8 cellular contexts compared by ENCODE assay signal in genomic region chr10:76303682-76304316, GRCh38.
DNase-seq lines count a peak whose midpoint lies in the region; ATAC-seq and TF ChIP-seq lines count a peak whose summit lies in the region.

No MANE protein-coding gene starts in this region.

- no peaks in the 10 kb centered on the region for H3K4me1 Mint-ChIP-seq in activated CD4-positive, alpha-beta memory T cell treated with anti-CD3 and anti-CD28 coated beads for 36 hours (ENCODE audit: low read depth)

- no peak for TF ChIP-seq POLR2A in transverse colon (IDR thresholded peaks at IDR 0.05)

- TF ChIP-seq CTCF in BE2C (IDR thresholded peaks at IDR 0.05; ENCODE audit: low read depth, low read length) (peak; percentile 72), Panc1 (IDR thresholded peaks at IDR 0.05) (peak; percentile 64), dorsolateral prefrontal cortex (IDR thresholded peaks at IDR 0.05 in 54 of 56, conservative IDR thresholded peaks at IDR 0.05 in 2 of 56; ENCODE audit: low read depth in 1 of 56, partially characterized antibody in 56 of 56) (peak in 55 of 56 donors; percentile 29 to 72 (median 56)), liver (IDR thresholded peaks at IDR 0.05; ENCODE audit: low read depth, low read length, missing input control) (peak; percentile 36), transverse colon (IDR thresholded peaks at IDR 0.05) (peak; percentile 26 to 52 (median 41))

- intact Hi-C loops in Panc1 (cut with micrococcal nuclease; ENCODE audit: unreplicated experiment) (loop anchor here (10.0 kb wide), 3 partner anchors 241 to 899 kb away; partner anchors contain the start of gene ZNF503), dorsolateral prefrontal cortex (cut with DNase I) (loop anchor here (10.0 kb wide), 2 partner anchors 269 to 899 kb away; partner anchors contain the start of gene ZNF503 (in 1 of the 2)), transverse colon (cut with DNase I; ENCODE audit: low total_unique reads) (no loop called here)
- intact Hi-C loops in activated CD4-positive, alpha-beta memory T cell treated with anti-CD3 and anti-CD28 coated beads for 36 hours (cut with micrococcal nuclease) = no loop called here

- no peak for TF ChIP-seq EP300 in transverse colon (IDR thresholded peaks at IDR 0.05; ENCODE audit: low read depth)

- H3K27me3 ChIP-seq in BE2C (no peaks in the 10 kb centered on the region), Panc1 (ENCODE audit: control insufficient read depth, insufficient read depth, low read length) (peaks cover 7% of the 10 kb centered on the region; the same call in 1 of the 2 replicates), dorsolateral prefrontal cortex (peaks cover 0 to 7% (median 0%) of the 10 kb centered on the region in 45 donors), liver (ENCODE audit: control insufficient read depth in 4 of 4, insufficient read depth in 4 of 4, low read length in 3 of 4) (no peaks in the 10 kb centered on the region), transverse colon (no peaks in the 10 kb centered on the region)

- H3K4me3 ChIP-seq in BE2C (ENCODE audit: low read depth, low read length) (no peak overlapping the region), Panc1 (ENCODE audit: low read depth in 2 of 2, low read length in 2 of 2) (no peak overlapping the region), dorsolateral prefrontal cortex (peak overlapping the region in 7 of 59 donors; percentile 5 to 27 (median 12)), liver (ENCODE audit: low read depth in 1 of 3, low read length in 3 of 3) (no peak overlapping the region), transverse colon (no peak overlapping the region)

- POLR2A ChIA-PET in Panc1 (lab: Charles Lee) = no interaction called here
- POLR2A ChIA-PET in activated CD4-positive, alpha-beta memory T cell treated with anti-CD3 and anti-CD28 coated beads for 36 hours (lab: Charles Lee) = no interaction called here

- no peaks in the 10 kb centered on the region for H3K9me3 ChIP-seq in BE2C
- no peaks in the 10 kb centered on the region for H3K9me3 ChIP-seq in Panc1 (ENCODE audit: control insufficient read depth, insufficient read depth, low read depth, low read length)
- no peaks in the 10 kb centered on the region for H3K9me3 ChIP-seq in liver (ENCODE audit: control insufficient read depth in 4 of 4, low read length in 3 of 4)
- no peaks in the 10 kb centered on the region for H3K9me3 ChIP-seq in transverse colon

- CTCF ChIA-PET in Panc1 (lab: Charles Lee) = interaction anchor here (0.6 to 1.1 kb wide), 4 partner anchors 36 to 904 kb away, joined by 4 to 6 read pairs (median 6); no protein-coding TSS in a partner anchor
- CTCF ChIA-PET in activated CD4-positive, alpha-beta memory T cell treated with anti-CD3 and anti-CD28 coated beads for 36 hours (lab: Charles Lee) = no interaction called here

- H3K4me3 Mint-ChIP-seq in activated CD4-positive, alpha-beta memory T cell treated with anti-CD3 and anti-CD28 coated beads for 36 hours = no peak overlapping the region

- no TSS peak for BruUV-seq in Panc1 (replicated peaks; lab: Mats Ljungman, UMichigan)

- no peaks in the 10 kb centered on the region for H3K36me3 ChIP-seq in BE2C
- no peaks in the 10 kb centered on the region for H3K36me3 ChIP-seq in Panc1 (ENCODE audit: control insufficient read depth, insufficient read depth, low read length)
- H3K36me3 ChIP-seq in liver (ENCODE audit: control insufficient read depth in 4 of 4, insufficient read depth in 3 of 4, low read depth in 1 of 4, low read length in 3 of 4) = no peaks in the 10 kb centered on the region
- no peaks in the 10 kb centered on the region for H3K36me3 ChIP-seq in transverse colon

- ATAC-seq in GM19023 (IDR thresholded peaks at IDR 0.05; ENCODE audit: unreplicated experiment) = peak; percentile 65
- peak; percentile 90 for ATAC-seq in Panc1

- H3K9me3 Mint-ChIP-seq in activated CD4-positive, alpha-beta memory T cell treated with anti-CD3 and anti-CD28 coated beads for 36 hours = no peaks in the 10 kb centered on the region

- no peak overlapping the region for H3K27ac Mint-ChIP-seq in activated CD4-positive, alpha-beta memory T cell treated with anti-CD3 and anti-CD28 coated beads for 36 hours

- in situ Hi-C loops in Panc1 (cut with HindIII; ENCODE audit: low pct_unique_long_range_greater_than_20kb, low sequenced_read_pairs) (no loop called here), transverse colon (cut with MboI; ENCODE audit: low pct_ligation_motif_present in 1 of 4, low pct_unique_long_range_greater_than_20kb in 1 of 4, low sequenced_read_pairs in 3 of 4) (loop anchor here in 1 of 4 donors (25.0 kb wide), 1 partner anchor 916 kb away; no protein-coding TSS in a partner anchor)

- peak; percentile 72 to 84 for TF ChIP-seq RAD21 in liver (IDR thresholded peaks at IDR 0.05)

- H3K4me1 ChIP-seq in BE2C (no peaks in the 10 kb centered on the region), Panc1 (ENCODE audit: control insufficient read depth, insufficient read depth, low read length) (no peaks in the 10 kb centered on the region), liver (ENCODE audit: control insufficient read depth in 4 of 4, insufficient read depth in 4 of 4, low read length in 3 of 4) (peaks cover 0 to 4% (median 0%) of the 10 kb centered on the region in 4 donors), transverse colon (peaks cover 0 to 19% (median 2%) of the 10 kb centered on the region in 4 donors)

- no peaks in the 10 kb centered on the region for H3K27me3 Mint-ChIP-seq in activated CD4-positive, alpha-beta memory T cell treated with anti-CD3 and anti-CD28 coated beads for 36 hours

- no peaks in the 10 kb centered on the region for H3K36me3 Mint-ChIP-seq in activated CD4-positive, alpha-beta memory T cell treated with anti-CD3 and anti-CD28 coated beads for 36 hours

- 63% methylated on average over 8 of the region's 8 CpGs for WGBS in liver
- 11 to 32% methylated on average over 4 to 8 of the region's 8 CpGs for WGBS in transverse colon (ENCODE audit: low coverage in 1 of 2), 2 donors

- DNase-seq in BE2C (peak; percentile 74), M059J (ENCODE audit: low read depth) (peak; percentile 79), Panc1 (ENCODE audit: low read depth, low spot score) (peak; percentile 27), dorsolateral prefrontal cortex (peak in 9 of 10 donors; percentile 49 to 76 (median 65)), transverse colon (peak; percentile 63)
- no peak for DNase-seq in activated CD4-positive, alpha-beta memory T cell treated with anti-CD3 and anti-CD28 coated beads for 36 hours

- H3K27ac ChIP-seq in Panc1 (ENCODE audit: low read length) (no peak overlapping the region), dorsolateral prefrontal cortex (peak overlapping the region in 2 of 59 donors; percentile 17 to 26), liver (ENCODE audit: low read depth in 1 of 2, low read length in 2 of 2) (no peak overlapping the region), transverse colon (peak overlapping the region in 1 of 4 donors; percentile 29)

- H3K9ac ChIP-seq in liver (ENCODE audit: low read depth in 1 of 2, low read length in 2 of 2) = no peak overlapping the region

TF ChIP-seq in liver, 16 proteins besides CTCF, POLR2A, EP300 and RAD21:
- TF ChIP-seq NR2F2 (IDR thresholded peaks at IDR 0.05) (no peak), HNF4G (IDR thresholded peaks at IDR 0.05) (no peak), GABPA (IDR thresholded peaks at IDR 0.05 in 1 of 2, conservative IDR thresholded peaks at IDR 0.05 in 1 of 2) (no peak), ATF3 (IDR thresholded peaks at IDR 0.05) (no peak), FOXA1 (IDR thresholded peaks at IDR 0.05) (no peak), EGR1 (IDR thresholded peaks at IDR 0.05; ENCODE audit: low read depth in 2 of 2) (no peak), RXRA (IDR thresholded peaks at IDR 0.05) (no peak)
- TF ChIP-seq, protein P1, sequence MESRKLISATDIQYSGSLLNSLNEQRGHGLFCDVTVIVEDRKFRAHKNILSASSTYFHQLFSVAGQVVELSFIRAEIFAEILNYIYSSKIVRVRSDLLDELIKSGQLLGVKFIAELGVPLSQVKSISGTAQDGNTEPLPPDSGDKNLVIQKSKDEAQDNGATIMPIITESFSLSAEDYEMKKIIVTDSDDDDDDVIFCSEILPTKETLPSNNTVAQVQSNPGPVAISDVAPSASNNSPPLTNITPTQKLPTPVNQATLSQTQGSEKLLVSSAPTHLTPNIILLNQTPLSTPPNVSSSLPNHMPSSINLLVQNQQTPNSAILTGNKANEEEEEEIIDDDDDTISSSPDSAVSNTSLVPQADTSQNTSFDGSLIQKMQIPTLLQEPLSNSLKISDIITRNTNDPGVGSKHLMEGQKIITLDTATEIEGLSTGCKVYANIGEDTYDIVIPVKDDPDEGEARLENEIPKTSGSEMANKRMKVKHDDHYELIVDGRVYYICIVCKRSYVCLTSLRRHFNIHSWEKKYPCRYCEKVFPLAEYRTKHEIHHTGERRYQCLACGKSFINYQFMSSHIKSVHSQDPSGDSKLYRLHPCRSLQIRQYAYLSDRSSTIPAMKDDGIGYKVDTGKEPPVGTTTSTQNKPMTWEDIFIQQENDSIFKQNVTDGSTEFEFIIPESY (IDR thresholded peaks at IDR 0.05) = no peak
TF ChIP-seq in liver: peak in this region for 0.

Comparison
In these comparisons a context has a peak if more than half of its experiments do, and no peak if none do; other contexts are left out.
1. intact Hi-C loops: an anchor here in Panc1 (10.0 kb wide) and dorsolateral prefrontal cortex (10.0 kb wide); none called in transverse colon and activated CD4-positive, alpha-beta memory T cell treated with anti-CD3 and anti-CD28 coated beads for 36 hours.